ENCODE assay signal across 28 cellular contexts in genomic region chr6:89295981-89296380, GRCh38. TPM values are rescaled to one million over a fixed set of nuclear protein-coding genes. Genes with fewer than 3 reads are reported as not detected.
"Had no signal": no experiment of that assay in that cellular context is flagged by ENCODE, and none has a peak within 500 bp of the region (broad histone marks: within the 10 kb centered on the region; RNA-seq: fewer than 3 reads in every experiment).

No MANE protein-coding gene starts in this region.

- H3K27ac Mint-ChIP-seq: activated CD4-positive, alpha-beta T cell treated with anti-CD3 and anti-CD28 coated beads, Interleukin-2, amount 10 ng/mL, durations not matched to agents 24 days and 14 days; activated CD8-positive, alpha-beta memory T cell treated with anti-CD3 and anti-CD28 coated beads, Interleukin-2, amount 10 ng/mL, durations not matched to agents 7 days and 5 days; activated naive CD4-positive, alpha-beta T cell treated with anti-CD3 and anti-CD28 coated beads, Interleukin-2, amount 50 U/mL, for 24 hours; activated T-cell treated with anti-CD3 and anti-CD28 coated beads, Interleukin-2, amount 50 U/mL, for 24 hours; activated T-helper 1 cell treated with anti-CD3 and anti-CD28 coated beads, Interleukin-12 subunit alpha, Interleukin-12 subunit beta, Interleukin-2, Interleukin-4 antibody, amounts not matched to agents 30 ng/mL and 10 ng/mL and 1 ng/mL, durations not matched to agents 14 hours and 24 hours and 36 hours; WTC11 had no signal

- H3K9me3 ChIP-seq: breast epithelium, Peyer's patch, SJSA1 had no signal

- DNase-seq: activated CD4-positive, alpha-beta T cell treated with anti-CD3 and anti-CD28 coated beads for 1 hour; activated CD4-positive, alpha-beta T cell treated with anti-CD3 and anti-CD28 coated beads, Interleukin-2, amount 10 ng/mL, durations not matched to agents 24 days and 14 days; activated CD4-positive, alpha-beta T cell treated with anti-CD3 and anti-CD28 coated beads, Interleukin-2, amount 50 U/mL, for 48 hours; activated CD8-positive, alpha-beta memory T cell treated with anti-CD3 and anti-CD28 coated beads, Interleukin-2, amount 10 ng/mL, durations not matched to agents 7 days and 5 days; activated effector memory CD4-positive, alpha-beta T cell treated with Interleukin-2 at 50 U/mL for 16 hours; activated naive CD4-positive, alpha-beta T cell; activated T-cell treated with anti-CD3 and anti-CD28 coated beads, Interleukin-2, amount 50 U/mL, for 24 hours; aorta; central memory CD4-positive, alpha-beta T cell; Karpas-422; MM.1S; NCI-H1105 treated with DMSO at 0.1 percent for 48 hours; NCI-H1436 treated with DMSO at 0.1 percent for 48 hours; NCI-H187; NCI-H2081; NCI-H510A treated with DMSO at 0.1 percent for 48 hours; NCI-H69; Peyer's patch; SHP77; SW 1271; T-helper 17 cell; T-helper 9 cell had no signal

- H3K36me3 Mint-ChIP-seq: activated CD8-positive, alpha-beta memory T cell treated with anti-CD3 and anti-CD28 coated beads, Interleukin-2, amount 10 ng/mL, durations not matched to agents 7 days and 5 days; activated naive CD4-positive, alpha-beta T cell treated with anti-CD3 and anti-CD28 coated beads, Interleukin-2, amount 50 U/mL, for 24 hours; WTC11 had no signal

- H3K27ac ChIP-seq: breast epithelium, Peyer's patch, SJSA1 had no signal

- H3K4me3 Mint-ChIP-seq: activated CD4-positive, alpha-beta T cell treated with anti-CD3 and anti-CD28 coated beads, Interleukin-2, amount 10 ng/mL, durations not matched to agents 24 days and 14 days; activated CD8-positive, alpha-beta memory T cell treated with anti-CD3 and anti-CD28 coated beads, Interleukin-2, amount 10 ng/mL, durations not matched to agents 7 days and 5 days; activated naive CD4-positive, alpha-beta T cell treated with anti-CD3 and anti-CD28 coated beads, Interleukin-2, amount 50 U/mL, for 24 hours; activated T-cell treated with anti-CD3 and anti-CD28 coated beads, Interleukin-2, amount 50 U/mL, for 24 hours; activated T-helper 1 cell treated with anti-CD3 and anti-CD28 coated beads, Interleukin-12 subunit alpha, Interleukin-12 subunit beta, Interleukin-2, Interleukin-4 antibody, amounts not matched to agents 30 ng/mL and 10 ng/mL and 1 ng/mL, durations not matched to agents 14 hours and 24 hours and 36 hours; T-helper 17 cell; WTC11 had no signal

- H3K9me3 Mint-ChIP-seq: activated CD4-positive, alpha-beta T cell treated with anti-CD3 and anti-CD28 coated beads, Interleukin-2, amount 10 ng/mL, durations not matched to agents 24 days and 14 days; activated naive CD4-positive, alpha-beta T cell treated with anti-CD3 and anti-CD28 coated beads, Interleukin-2, amount 50 U/mL, for 24 hours; activated T-cell treated with anti-CD3 and anti-CD28 coated beads, Interleukin-2, amount 50 U/mL, for 24 hours; activated T-helper 1 cell treated with anti-CD3 and anti-CD28 coated beads, Interleukin-12 subunit alpha, Interleukin-12 subunit beta, Interleukin-2, Interleukin-4 antibody, amounts not matched to agents 30 ng/mL and 10 ng/mL and 1 ng/mL, durations not matched to agents 14 hours and 24 hours and 36 hours had no signal

- H3K27me3 Mint-ChIP-seq: activated CD4-positive, alpha-beta T cell treated with anti-CD3 and anti-CD28 coated beads, Interleukin-2, amount 10 ng/mL, durations not matched to agents 24 days and 14 days; activated CD8-positive, alpha-beta memory T cell treated with anti-CD3 and anti-CD28 coated beads, Interleukin-2, amount 10 ng/mL, durations not matched to agents 7 days and 5 days; activated naive CD4-positive, alpha-beta T cell treated with anti-CD3 and anti-CD28 coated beads, Interleukin-2, amount 50 U/mL, for 24 hours; activated T-cell treated with anti-CD3 and anti-CD28 coated beads, Interleukin-2, amount 50 U/mL, for 24 hours; T-helper 17 cell had no signal

- ATAC-seq: activated CD8-positive, alpha-beta memory T cell treated with anti-CD3 and anti-CD28 coated beads, Interleukin-2, amount 10 ng/mL, durations not matched to agents 7 days and 5 days; SK-N-SH treated with all-trans-retinoic acid at 6 μM for 48 hours; T-helper 17 cell; WTC11 had no signal

- H3K4me3 ChIP-seq: breast epithelium, Peyer's patch, SJSA1 had no signal

- H3K27me3 ChIP-seq: breast epithelium, Peyer's patch, SJSA1 had no signal

- H3K36me3 ChIP-seq: breast epithelium, Peyer's patch, SJSA1 had no signal

RNA-seq across cellular contexts. Expression of gene GABRR2, which starts 19.1 kb away (rescaled TPM):
- total RNA-seq: SJSA1, WTC11 had no signal
